ENCODE assay signal across 8 cellular contexts in genomic region chr19:41641879-41642485, GRCh38. TPM values are rescaled to one million over a fixed set of nuclear protein-coding genes. Genes with fewer than 3 reads are reported as not detected.
DNase-seq lines count a peak whose midpoint lies in the region; ATAC-seq, FAIRE-seq and TF ChIP-seq lines count a peak whose summit lies in the region.

No MANE protein-coding gene starts in this region.

- peaks cover 2% of the 10 kb centered on the region for H3K4me1 Mint-ChIP-seq in activated CD4-positive, alpha-beta T cell treated with anti-CD3 and anti-CD28 coated beads, Interleukin-2, amount 10 ng/mL, durations not matched to agents 7 days and 5 days

- H3K4me3 Mint-ChIP-seq in activated CD4-positive, alpha-beta T cell treated with anti-CD3 and anti-CD28 coated beads, Interleukin-2, amount 10 ng/mL, durations not matched to agents 7 days and 5 days = no peak overlapping the region

- CTCF ChIA-PET in activated CD4-positive, alpha-beta T cell treated with anti-CD3 and anti-CD28 coated beads, Interleukin-2, amount 10 ng/mL, durations not matched to agents 7 days and 5 days (lab: Charles Lee) = interaction anchor here (0.7 to 2.0 kb wide), 7 partner anchors 10 to 410 kb away, joined by 3 to 8 read pairs (median 3); no protein-coding TSS in a partner anchor

- POLR2A ChIA-PET in activated CD4-positive, alpha-beta T cell treated with anti-CD3 and anti-CD28 coated beads, Interleukin-2, amount 10 ng/mL, durations not matched to agents 7 days and 5 days (lab: Charles Lee) = no interaction called here

- TF ChIP-seq POLR2A in GM12891 (IDR thresholded peaks at IDR 0.05; ENCODE audit: low read depth, low read length) = no peak

- no peaks in the 10 kb centered on the region for H3K9me3 Mint-ChIP-seq in activated CD4-positive, alpha-beta T cell treated with anti-CD3 and anti-CD28 coated beads, Interleukin-2, amount 10 ng/mL, durations not matched to agents 7 days and 5 days

- peak; percentile 70 for DNase-seq in 8988T
- peak; percentile 66 for DNase-seq in GM12891 (ENCODE audit: insufficient read length, low spot score)
- peak; percentile 81 for DNase-seq in NCI-H2196 (lab: John Stamatoyannopoulos, UW; ENCODE audit: unreplicated experiment)
- peak; percentile 78 for DNase-seq in activated CD4-positive, alpha-beta T cell treated with anti-CD3 and anti-CD28 coated beads, Interleukin-2, amount 10 ng/mL, durations not matched to agents 7 days and 5 days
- DNase-seq in dedifferentiated amniotic fluid mesenchymal stem cell (ENCODE audit: extremely low spot score) = peak; percentile 15
- DNase-seq in lung microvascular endothelial cell (ENCODE audit: low read depth in 2 of 2) = peak; percentile 58 to 74
- peak; percentile 25 to 48 for DNase-seq in stimulated activated CD8-positive, alpha-beta memory T cell treated with anti-CD3 and anti-CD28 coated beads, Interleukin-2, amount 100 ng/mL, for 48 hours (ENCODE audit: low read depth in 2 of 2)

- H3K36me3 Mint-ChIP-seq in activated CD4-positive, alpha-beta T cell treated with anti-CD3 and anti-CD28 coated beads, Interleukin-2, amount 10 ng/mL, durations not matched to agents 7 days and 5 days (ENCODE audit: low read depth) = no peaks in the 10 kb centered on the region

- FAIRE-seq in GM12891 (lab: Jason Lieb, UNC) = peak; percentile 98

- no peak for ATAC-seq in HG03025 (IDR thresholded peaks at IDR 0.05; ENCODE audit: low FRiP score, unreplicated experiment)

- no peak overlapping the region for H3K27ac Mint-ChIP-seq in activated CD4-positive, alpha-beta T cell treated with anti-CD3 and anti-CD28 coated beads, Interleukin-2, amount 10 ng/mL, durations not matched to agents 7 days and 5 days

- peaks cover 11% of the 10 kb centered on the region for H3K27me3 Mint-ChIP-seq in activated CD4-positive, alpha-beta T cell treated with anti-CD3 and anti-CD28 coated beads, Interleukin-2, amount 10 ng/mL, durations not matched to agents 7 days and 5 days

TF ChIP-seq in GM12891, 5 proteins besides CTCF, POLR2A, EP300 and RAD21:
- no peak for TF ChIP-seq SPI1 (IDR thresholded peaks at IDR 0.05; ENCODE audit: low read depth, low read length)
- TF ChIP-seq TAF1 (IDR thresholded peaks at IDR 0.05; ENCODE audit: low read depth, low read length) = no peak
- no peak for TF ChIP-seq POLR2AphosphoS5 (IDR thresholded peaks at IDR 0.05; ENCODE audit: low read depth, low read length)
- TF ChIP-seq PAX5 (IDR thresholded peaks at IDR 0.05; ENCODE audit: insufficient read depth, low read length, severe bottlenecking) = no peak
- no peak for TF ChIP-seq POU2F2 (IDR thresholded peaks at IDR 0.05; ENCODE audit: low read depth, low read length)

RNA-seq across cellular contexts. Expression of gene CEACAM4, which starts 15.1 kb away (rescaled TPM):
- polyA plus RNA-seq in GM12891 (2012; ENCODE audit: low read depth, missing spikeins) = not detected
- total RNA-seq in activated CD4-positive, alpha-beta T cell treated with anti-CD3 and anti-CD28 coated beads, Interleukin-2, amount 10 ng/mL, durations not matched to agents 7 days and 5 days = not detected
- total RNA-seq in lung microvascular endothelial cell = not detected in 2 replicates

RNA-seq across cellular contexts. Expression of gene CEACAM7, which starts 46.1 kb away (rescaled TPM):
- not detected for polyA plus RNA-seq in GM12891 (2012; ENCODE audit: low read depth, missing spikeins)
- not detected for total RNA-seq in activated CD4-positive, alpha-beta T cell treated with anti-CD3 and anti-CD28 coated beads, Interleukin-2, amount 10 ng/mL, durations not matched to agents 7 days and 5 days
- 0.44 and 0.60 TPM in 2 replicates for total RNA-seq in lung microvascular endothelial cell

Comparison
In these comparisons a context has a peak if more than half of its experiments do, and no peak if none do; other contexts are left out.
1. DNase-seq: peak in every context shown above with its lines; median percentile 81 in NCI-H2196; 78 in activated CD4-positive, alpha-beta T cell treated with anti-CD3 and anti-CD28 coated beads, Interleukin-2, amount 10 ng/mL, durations not matched to agents 7 days and 5 days; 70 in 8988T; 66 in GM12891; 66 in lung microvascular endothelial cell; 36 in stimulated activated CD8-positive, alpha-beta memory T cell treated with anti-CD3 and anti-CD28 coated beads, Interleukin-2, amount 100 ng/mL, for 48 hours; 15 in dedifferentiated amniotic fluid mesenchymal stem cell.